In genomic region chr4:46937493-46937892, GRCh38 we compare ENCODE assay signal across 10 cellular contexts. TPM values are rescaled to one million over a fixed set of nuclear protein-coding genes. Genes with fewer than 3 reads are reported as not detected.
DNase-seq lines count a peak whose midpoint lies in the region; ATAC-seq and TF ChIP-seq lines count a peak whose summit lies in the region.
"Had no signal": no experiment of that assay in that cellular context is flagged by ENCODE, and none has a peak within 500 bp of the region (broad histone marks: within the 10 kb centered on the region; RNA-seq: fewer than 3 reads in every experiment).

No MANE protein-coding gene starts in this region.

- no peaks in the 10 kb centered on the region for H3F3A ChIP-seq in smooth muscle cell (ENCODE audit: low read depth)

- H3K36me3 ChIP-seq in OCI-LY7 (ENCODE audit: insufficient read depth, low read length), result no peaks in the 10 kb centered on the region
- no peaks in the 10 kb centered on the region for H3K36me3 ChIP-seq in smooth muscle cell (ENCODE audit: low read depth)
- no peaks in the 10 kb centered on the region for H3K36me3 ChIP-seq in brain microvascular endothelial cell (replicated peaks)
- H3K36me3 ChIP-seq: heart right ventricle had no signal

- H3K9me3 ChIP-seq in OCI-LY7 (ENCODE audit: low read length) (no peaks in the 10 kb centered on the region), smooth muscle cell (replicated peaks; ENCODE audit: low read depth) (no peaks in the 10 kb centered on the region)
- H3K9me3 ChIP-seq: heart right ventricle had no signal

- H3K27ac ChIP-seq in OCI-LY7 (ENCODE audit: low read depth, low read length, poor library complexity, severe bottlenecking), result no peak overlapping the region
- H3K27ac ChIP-seq in smooth muscle cell (ENCODE audit: low read depth), result no peak overlapping the region
- no peak overlapping the region for H3K27ac ChIP-seq in brain microvascular endothelial cell
- H3K27ac ChIP-seq: heart right ventricle had no signal

- no peak overlapping the region for H3K9ac ChIP-seq in smooth muscle cell (ENCODE audit: low read depth)

- ATAC-seq in left lobe of liver (no peak), HG03565 (IDR thresholded peaks at IDR 0.05; ENCODE audit: unreplicated experiment) (no peak)
- ATAC-seq: heart right ventricle had no signal

- peaks cover 3% of the 10 kb centered on the region for H3K27me3 ChIP-seq in smooth muscle cell (ENCODE audit: low read depth)
- H3K27me3 ChIP-seq in brain microvascular endothelial cell (replicated peaks), result no peaks in the 10 kb centered on the region
- H3K27me3 ChIP-seq: heart right ventricle had no signal

- peak; percentile 1 for DNase-seq in NOMO-1 treated with DMSO at 0.1 percent for 48 hours (lab: John Stamatoyannopoulos, UW; ENCODE audit: unreplicated experiment)
- DNase-seq in NOMO-1 treated with dmso at 0.1 percent for 144 hours (lab: John Stamatoyannopoulos, UW; ENCODE audit: unreplicated experiment), result no peak
- DNase-seq in OCI-LY7 (ENCODE audit: low spot score), result no peak
- DNase-seq in epithelial cell of proximal tubule (ENCODE audit: low read depth), result no peak
- no peak for DNase-seq in smooth muscle cell (lab: John Stamatoyannopoulos, UW; ENCODE audit: unreplicated experiment)
- DNase-seq in left lobe of liver (ENCODE audit: low spot score), result no peak
- DNase-seq in brain microvascular endothelial cell, result no peak
- DNase-seq: heart right ventricle, NCI-H526 treated with DMSO at 0.1 percent for 48 hours had no signal

- in situ Hi-C loops in brain microvascular endothelial cell (cut with HindIII; ENCODE audit: low pct_ligation_motif_present, low sequenced_read_pairs), result no loop called here

- H3K4me3 ChIP-seq in OCI-LY7 (ENCODE audit: low read depth, low read length, poor library complexity, severe bottlenecking) (no peak overlapping the region), epithelial cell of proximal tubule (ENCODE audit: low read depth, low read length) (no peak overlapping the region), smooth muscle cell (no peak overlapping the region), brain microvascular endothelial cell (ENCODE audit: low read depth, low read length) (no peak overlapping the region)
- H3K4me3 ChIP-seq: heart right ventricle had no signal

- H3K4me2 ChIP-seq in OCI-LY7 (ENCODE audit: low read length) (no peak overlapping the region), smooth muscle cell (no peak overlapping the region)

- no peaks in the 10 kb centered on the region for H3K4me1 ChIP-seq in OCI-LY7 (ENCODE audit: insufficient read depth, low read length, poor library complexity, severe bottlenecking)
- no peaks in the 10 kb centered on the region for H3K4me1 ChIP-seq in smooth muscle cell (ENCODE audit: low read depth)

- H4K20me1 ChIP-seq in OCI-LY7 (ENCODE audit: insufficient read depth, low read length) (no peaks in the 10 kb centered on the region), smooth muscle cell (ENCODE audit: low read depth) (no peaks in the 10 kb centered on the region)

- CTCF ChIA-PET in OCI-LY7 (lab: Charles Lee; ENCODE audit: unreplicated experiment), result no interaction called here

- no peaks in the 10 kb centered on the region for H3K9me2 ChIP-seq in OCI-LY7 (ENCODE audit: insufficient read depth, low read length)

- BruUV-seq in OCI-LY7 (replicated peaks; lab: Mats Ljungman, UMichigan), result no TSS peak

- TF ChIP-seq CTCF in OCI-LY7 (conservative IDR thresholded peaks at IDR 0.05; ENCODE audit: low read length), result peak; percentile 65
- peak; percentile 56 for TF ChIP-seq CTCF in epithelial cell of proximal tubule (conservative IDR thresholded peaks at IDR 0.05; ENCODE audit: low read depth, low read length)
- peak; percentile 35 for TF ChIP-seq CTCF in smooth muscle cell (IDR thresholded peaks at IDR 0.05; ENCODE audit: borderline replicate concordance, insufficient read depth, poor library complexity, severe bottlenecking)
- no peak for TF ChIP-seq CTCF in brain microvascular endothelial cell (IDR thresholded peaks at IDR 0.05; ENCODE audit: low read depth, low read length, missing control alignments)

- H3K79me2 ChIP-seq in OCI-LY7 (ENCODE audit: insufficient read depth, low read depth, low read length) (no peaks in the 10 kb centered on the region), smooth muscle cell (ENCODE audit: low read depth) (no peaks in the 10 kb centered on the region)

- 46% methylated on average over 1 of the region's 1 CpG for WGBS in smooth muscle cell (ENCODE audit: low lambda C conversion rate)

- intact Hi-C loops in OCI-LY7 (cut with micrococcal nuclease; ENCODE audit: unreplicated experiment), result no loop called here

- H2AFZ ChIP-seq in OCI-LY7 (ENCODE audit: low read length) (no peak overlapping the region), smooth muscle cell (ENCODE audit: low read depth) (no peak overlapping the region)

- POLR2A ChIA-PET in OCI-LY7 (lab: Charles Lee), result no interaction called here

RNA-seq across cellular contexts. Expression of gene COX7B2, which starts 28.4 kb away (rescaled TPM):
- total RNA-seq in OCI-LY7 (2014; rRNA removed; shearing (Covaris generic)), result not detected in 2 replicates
- not detected in 2 replicates for total RNA-seq in OCI-LY7 (2022)
- not detected in 2 replicates for total RNA-seq in epithelial cell of proximal tubule
- total RNA-seq in smooth muscle cell, result not detected in 2 replicates
- not detected in 2 replicates for polyA plus RNA-seq in smooth muscle cell
- not detected for total RNA-seq in left lobe of liver
- total RNA-seq: heart right ventricle had no signal
- polyA plus RNA-seq: heart right ventricle had no signal

RNA-seq across cellular contexts. Expression of gene GABRA4, which starts 55.9 kb away (rescaled TPM):
- not detected in 2 replicates for total RNA-seq in OCI-LY7 (2014; rRNA removed; shearing (Covaris generic))
- total RNA-seq in OCI-LY7 (2022), result not detected in 2 replicates
- not detected in 2 replicates for total RNA-seq in epithelial cell of proximal tubule
- total RNA-seq in smooth muscle cell, result not detected in 2 replicates
- not detected in 2 replicates for polyA plus RNA-seq in smooth muscle cell
- total RNA-seq in left lobe of liver, result not detected
